Comparison of ENCODE assay signal across 8 cellular contexts in the genomic region with DNA sequence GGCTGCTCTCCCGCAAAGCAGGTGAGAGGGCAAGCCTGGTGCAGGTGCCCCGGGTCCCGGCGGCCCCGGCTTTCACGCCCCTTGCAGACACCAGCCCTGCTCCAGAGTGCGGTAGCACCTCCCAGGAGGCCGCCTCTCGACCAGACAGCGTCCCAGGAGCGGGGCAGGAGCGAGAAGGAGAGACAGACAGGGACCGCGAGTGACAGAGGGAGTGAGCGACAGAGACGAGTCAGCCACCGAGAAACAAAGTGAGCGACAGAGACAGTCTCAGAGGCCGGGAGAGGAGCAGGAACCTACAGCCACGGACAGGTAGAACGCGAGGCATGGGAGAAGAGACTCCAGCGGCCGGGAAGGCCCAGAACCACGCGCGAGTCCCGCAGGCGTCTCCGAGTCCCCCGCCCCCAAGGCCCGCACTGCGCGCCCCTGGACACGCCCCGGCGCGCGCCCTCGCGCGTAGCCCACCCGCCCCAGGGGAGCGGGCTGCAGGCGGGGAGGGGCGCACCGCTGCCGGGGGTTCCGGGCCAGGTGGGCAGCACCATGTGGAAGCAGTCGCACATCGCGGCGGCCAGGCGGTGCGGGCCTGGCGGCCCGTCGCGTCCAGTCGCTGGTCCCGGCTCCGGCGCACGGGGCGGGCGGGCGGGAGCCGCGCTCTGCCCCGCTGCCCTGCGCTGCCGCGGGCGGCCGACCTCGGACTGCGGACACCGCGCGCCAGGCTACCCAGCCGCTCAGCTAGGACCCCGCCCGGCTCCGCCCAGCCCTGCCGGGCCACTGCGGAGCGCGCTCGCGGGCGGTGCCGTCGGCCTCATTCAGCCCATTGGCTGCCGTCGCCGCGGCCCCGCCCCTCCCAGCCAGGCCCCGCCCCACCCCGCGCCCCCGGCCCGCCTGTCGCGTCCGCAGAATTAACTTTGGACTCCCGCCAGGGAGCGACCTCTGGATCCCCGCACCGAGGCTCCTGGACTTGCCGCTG. TPM values are rescaled to one million over a fixed set of nuclear protein-coding genes. Genes with fewer than 3 reads are reported as not detected.
DNase-seq lines count a peak whose midpoint lies in the region; ATAC-seq, FAIRE-seq and TF ChIP-seq lines count a peak whose summit lies in the region.

A gene (minus strand): TSS at position 694 of the 967 bp plus-strand sequence. CDS start 137 bp downstream, at position 557.

- DNase-seq in AG09309 (ENCODE audit: low read depth) (no peak), HK-2 (ENCODE audit: unreplicated experiment) (peak; percentile 80), RCC 7860 (ENCODE audit: low spot score) (peak; percentile 22), germinal center (ENCODE audit: low spot score) (peak; percentile 55), upper lobe of right lung (peak; percentile 89), Kasumi-1 (lab: John Stamatoyannopoulos, UW) (no peak)
- DNase-seq in activated naive CD4-positive, alpha-beta T cell treated with anti-CD3 and anti-CD28 coated beads, Interleukin-2, amount 50 U/mL, for 16 hours, result peak; percentile 67

- no peak for FAIRE-seq in RCC 7860 (lab: Jason Lieb, UNC)

- peaks cover 73% of the 10 kb centered on the region for H3K27me3 ChIP-seq in neuron (ENCODE audit: insufficient read depth, low read length)
- H3K27me3 ChIP-seq in upper lobe of right lung, result peaks cover 4% of the 10 kb centered on the region

- peaks cover 23% of the 10 kb centered on the region for H3K4me1 ChIP-seq in neuron (ENCODE audit: insufficient read depth, low read length)
- H3K4me1 ChIP-seq in upper lobe of right lung, result peaks cover 49% of the 10 kb centered on the region

- H3K4me3 ChIP-seq in AG09309 (ENCODE audit: control insufficient read depth, low read depth, low read length), result peak within 1 kb of the TSS; percentile 33
- peak within 1 kb of the TSS; percentile 44 for H3K4me3 ChIP-seq in neuron (ENCODE audit: low read length)
- H3K4me3 ChIP-seq in upper lobe of right lung, result peak within 1 kb of the TSS; percentile 42

- H3K9me3 ChIP-seq in neuron (ENCODE audit: low read length) (no peaks in the 10 kb centered on the region), upper lobe of right lung (no peaks in the 10 kb centered on the region)

- ATAC-seq in upper lobe of right lung, result peak; percentile 76

- H3K27ac ChIP-seq in upper lobe of right lung, result no peak within 1 kb of the TSS

- H3K36me3 ChIP-seq in neuron (ENCODE audit: insufficient read depth, low read length) (no peaks in the 10 kb centered on the region), upper lobe of right lung (no peaks in the 10 kb centered on the region)

- TF ChIP-seq CTCF in AG09309 (IDR thresholded peaks at IDR 0.05; ENCODE audit: control insufficient read depth, insufficient read depth, low read depth, low read length, missing control alignments) (no peak), upper lobe of right lung (IDR thresholded peaks at IDR 0.05) (no peak)

- H2AFZ ChIP-seq in neuron (ENCODE audit: low read depth, low read length), result peak within 1 kb of the TSS; percentile 34

- intact Hi-C loops in upper lobe of right lung (cut with DNase I), result no loop called here

RNA-seq across cellular contexts. Expression of the gene that starts here (rescaled TPM):
- 13.7 TPM for total RNA-seq in upper lobe of right lung

Comparison
In these comparisons a context has a peak if more than half of its experiments do, and no peak if none do; other contexts are left out.
1. DNase-seq: peak in HK-2 (single experiment), RCC 7860 (single experiment), activated naive CD4-positive, alpha-beta T cell treated with anti-CD3 and anti-CD28 coated beads, Interleukin-2, amount 50 U/mL, for 16 hours (single experiment), germinal center (single experiment) and upper lobe of right lung (single experiment); none in AG09309 (single experiment) and Kasumi-1 (0 of 2).
2. Peak in every context shown above with its lines, with median percentiles within 50 percentile points of each other: H3K4me3 ChIP-seq.